15 cellular contexts compared by ENCODE assay signal in the genomic region with DNA sequence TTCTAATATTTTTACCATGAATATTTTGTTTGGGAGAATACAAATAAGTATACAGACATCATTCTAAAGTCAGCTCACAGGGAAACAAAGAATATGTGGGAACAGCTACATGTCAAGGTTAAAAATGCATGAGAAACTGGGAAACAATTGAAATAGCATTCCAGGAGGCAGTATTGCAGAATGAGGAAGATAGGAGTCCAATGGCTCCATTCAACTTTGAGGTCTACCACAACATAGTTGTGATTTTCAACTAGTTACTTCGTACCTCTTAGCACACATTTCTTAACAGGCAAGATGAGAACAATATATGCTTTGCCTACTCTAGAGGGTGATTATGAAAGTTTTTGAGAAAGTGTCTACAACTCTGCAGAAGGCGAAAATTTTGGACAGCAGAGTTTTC. TPM values are rescaled to one million over a fixed set of nuclear protein-coding genes. Genes with fewer than 3 reads are reported as not detected.
A peak's percentile ranks its signal among the peaks of the same experiment; 100 is the strongest.
DNase-seq lines count a peak whose midpoint lies in the region; ATAC-seq and TF ChIP-seq lines count a peak whose summit lies in the region.
"Had no signal": no experiment of that assay in that cellular context is flagged by ENCODE, and none has a peak within 500 bp of the region (broad histone marks: within the 10 kb centered on the region; RNA-seq: fewer than 3 reads in every experiment).

No MANE protein-coding gene starts in this region.

- no peaks in the 10 kb centered on the region for H3K9me3 ChIP-seq in T-helper 17 cell (ENCODE audit: control insufficient read depth, low read length, poor library complexity, severe bottlenecking)
- H3K9me3 ChIP-seq: heart left ventricle, SJCRH30 had no signal

- peak; percentile 85 for DNase-seq in H4 (ENCODE audit: low spot score)
- DNase-seq in T-helper 17 cell, result no peak
- peak; percentile 72 for DNase-seq in fibroblast of villous mesenchyme (ENCODE audit: low read depth)
- peak; percentile 51 for DNase-seq in stromal cell of bone marrow (ENCODE audit: low read depth)
- DNase-seq in hippocampal formation (lab: John Stamatoyannopoulos, UW), result no peak
- DNase-seq in HT-29 (ENCODE audit: low spot score), result no peak
- DNase-seq: activated gamma-delta T cell treated with Interleukin-2 at 50 U/mL for 16 hours; heart left ventricle; NCI-H1092 treated with DMSO at 0.1 percent for 48 hours; NCI-H748 treated with DMSO at 0.1 percent for 48 hours; SJCRH30; stimulated activated naive CD4-positive, alpha-beta T cell treated with Interleukin-2 at 50 U/mL for 16 hours had no signal

- H3K27me3 Mint-ChIP-seq in T-helper 17 cell, result peaks cover 5% of the 10 kb centered on the region

- H3K36me3 Mint-ChIP-seq in T-helper 17 cell (ENCODE audit: low read depth), result peaks cover 8% of the 10 kb centered on the region
- H3K36me3 Mint-ChIP-seq: memory B cell had no signal

- no peak overlapping the region for H3K4me3 Mint-ChIP-seq in T-helper 17 cell
- H3K4me3 Mint-ChIP-seq: memory B cell had no signal

- H3K4me3 ChIP-seq in fibroblast of villous mesenchyme (ENCODE audit: low read depth, low read length), result no peak overlapping the region
- H3K4me3 ChIP-seq: coronary artery, heart left ventricle, SJCRH30 had no signal

- ATAC-seq in T-helper 17 cell, result no peak
- no peak for ATAC-seq in GM21381 (IDR thresholded peaks at IDR 0.05; ENCODE audit: unreplicated experiment)
- ATAC-seq: heart left ventricle had no signal

- peak overlapping the region; percentile 90 for H3K27ac Mint-ChIP-seq in T-helper 17 cell
- H3K27ac Mint-ChIP-seq: memory B cell had no signal

- TF ChIP-seq CTCF in fibroblast of villous mesenchyme (IDR thresholded peaks at IDR 0.05; ENCODE audit: insufficient read depth, low read depth, low read length), result no peak

- peaks cover 26% of the 10 kb centered on the region for H3K4me1 Mint-ChIP-seq in T-helper 17 cell
- H3K4me1 Mint-ChIP-seq: memory B cell had no signal

RNA-seq across cellular contexts. Expression of gene CAST, which starts 35.2 kb away (rescaled TPM):
- 115 and 126 TPM in 2 replicates for total RNA-seq in H4 (2014; rRNA removed; shearing (Covaris generic))
- 100 to 1,000 TPM; 303 TPM for total RNA-seq in T-helper 17 cell
- 160 and 200 TPM in 2 replicates for total RNA-seq in fibroblast of villous mesenchyme
- 35.6 and 37.2 TPM in 2 replicates for total RNA-seq in HT-29 (2014; rRNA removed; shearing (Covaris generic))

Comparison
In these comparisons a context has a peak if more than half of its experiments do, and no peak if none do; other contexts are left out.
1. DNase-seq: peak in H4 (single experiment), fibroblast of villous mesenchyme (single experiment) and stromal cell of bone marrow (single experiment); none in T-helper 17 cell (0 of 3), hippocampal formation (0 of 2) and HT-29 (single experiment).